ENCODE assay signal across 8 cellular contexts in the genomic region with DNA sequence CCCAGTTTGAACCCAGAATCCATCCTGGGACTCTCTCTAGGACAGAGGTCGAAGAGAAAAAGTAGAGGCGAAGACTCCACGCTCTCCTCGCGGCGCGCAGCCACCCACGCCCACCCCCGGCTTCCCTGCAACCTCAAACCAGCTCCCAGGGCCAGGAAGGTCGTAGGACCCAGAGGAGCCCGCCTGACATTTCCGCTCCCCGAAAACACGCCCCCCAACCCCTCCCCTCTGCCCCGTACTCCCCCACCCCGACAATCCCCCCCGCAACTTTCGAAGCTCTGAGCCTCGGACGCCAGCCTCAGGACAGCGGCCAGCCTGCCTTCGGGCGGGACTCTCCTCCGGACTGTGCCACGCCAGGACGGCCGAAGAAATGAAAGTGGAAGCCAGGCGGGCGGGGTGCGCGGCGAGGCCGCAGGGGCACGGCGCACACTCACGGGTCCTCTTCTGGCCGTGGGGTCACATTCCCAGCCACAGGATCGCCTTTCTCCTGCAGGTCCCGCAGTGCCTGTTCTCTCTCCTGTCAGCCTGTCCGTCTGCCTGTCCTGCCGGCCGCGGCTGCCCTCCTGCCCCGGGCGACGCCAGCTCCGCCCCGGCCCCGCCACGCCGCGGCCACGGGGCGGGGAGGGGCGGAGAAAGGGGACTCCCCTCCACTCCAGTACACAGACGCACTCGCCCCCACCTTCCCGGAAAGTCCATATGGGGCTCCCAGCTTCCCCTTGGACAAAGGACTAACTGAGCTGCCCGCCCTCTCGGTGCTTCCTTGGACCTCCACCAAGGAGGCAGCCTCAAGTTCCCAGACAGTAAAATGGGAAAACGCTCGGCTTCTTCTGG. TPM values are rescaled to one million over a fixed set of nuclear protein-coding genes. Genes with fewer than 3 reads are reported as not detected.
DNase-seq lines count a peak whose midpoint lies in the region; ATAC-seq and TF ChIP-seq lines count a peak whose summit lies in the region.

A gene (minus strand): TSS at position 535 of the 831 bp plus-strand sequence. CDS start 3,490 bp downstream, outside the sequence.

- POLR2A ChIA-PET in HEK293T (lab: Yijun Ruan, JAX) = interaction anchor here (9.4 kb wide), 1 partner anchor 11 kb away, joined by 101 read pairs; a partner anchor contains a TSS
- POLR2A ChIA-PET in activated CD8-positive, alpha-beta T cell treated with anti-CD3 and anti-CD28 coated beads, Interleukin-2, amount 10 ng/mL, durations not matched to agents 7 days and 5 days (lab: Charles Lee) = interaction anchor here (1.0 to 6.7 kb wide), 4 partner anchors 13 to 101 kb away, joined by 3 to 79 read pairs (median 6); a partner anchor contains a TSS

- no peak for TF ChIP-seq CTCF in GM12875 (IDR thresholded peaks at IDR 0.05; ENCODE audit: borderline replicate concordance, insufficient read depth, low read depth, low read length)

- no peaks in the 10 kb centered on the region for H3K9me3 Mint-ChIP-seq in activated CD8-positive, alpha-beta T cell treated with anti-CD3 and anti-CD28 coated beads, Interleukin-2, amount 10 ng/mL, durations not matched to agents 7 days and 5 days (ENCODE audit: insufficient read depth)

- DNase-seq in HEK293T (ENCODE audit: extremely low spot score) (peak; percentile 33), NCI-H2196 (lab: John Stamatoyannopoulos, UW; ENCODE audit: unreplicated experiment) (peak; percentile 42), medulla oblongata (ENCODE audit: extremely low spot score) (peak; percentile 84), NCI-H1048 (lab: John Stamatoyannopoulos, UW) (no peak)
- DNase-seq in activated CD8-positive, alpha-beta T cell treated with anti-CD3 and anti-CD28 coated beads, Interleukin-2, amount 10 ng/mL, durations not matched to agents 7 days and 5 days = peak; percentile 72
- peak; percentile 55 for DNase-seq in effector CD8-positive, alpha-beta T cell (lab: John Stamatoyannopoulos, UW)
- peak; percentile 59 for DNase-seq in stimulated activated CD8-positive, alpha-beta memory T cell treated with anti-CD3 and anti-CD28 coated beads, Interleukin-12 subunit alpha, Interleukin-12 subunit beta, amount 100 ng/mL, for 1 hour (ENCODE audit: low read depth)

- peak within 1 kb of the TSS; percentile 92 for H3K4me3 Mint-ChIP-seq in activated CD8-positive, alpha-beta T cell treated with anti-CD3 and anti-CD28 coated beads, Interleukin-2, amount 10 ng/mL, durations not matched to agents 7 days and 5 days

- peaks cover 68% of the 10 kb centered on the region for H3K4me1 Mint-ChIP-seq in activated CD8-positive, alpha-beta T cell treated with anti-CD3 and anti-CD28 coated beads, Interleukin-2, amount 10 ng/mL, durations not matched to agents 7 days and 5 days (ENCODE audit: low read depth)

- peaks cover 16% of the 10 kb centered on the region for H3K36me3 Mint-ChIP-seq in activated CD8-positive, alpha-beta T cell treated with anti-CD3 and anti-CD28 coated beads, Interleukin-2, amount 10 ng/mL, durations not matched to agents 7 days and 5 days (ENCODE audit: low read depth)

- H3K4me3 ChIP-seq in GM12875 (ENCODE audit: low read depth, low read length) = peak within 1 kb of the TSS; percentile 81

- ATAC-seq in activated CD8-positive, alpha-beta T cell treated with anti-CD3 and anti-CD28 coated beads, Interleukin-2, amount 10 ng/mL, durations not matched to agents 7 days and 5 days = peak; percentile 77

- no peaks in the 10 kb centered on the region for H3K27me3 Mint-ChIP-seq in activated CD8-positive, alpha-beta T cell treated with anti-CD3 and anti-CD28 coated beads, Interleukin-2, amount 10 ng/mL, durations not matched to agents 7 days and 5 days (ENCODE audit: low read depth)

- CTCF ChIA-PET in HEK293T (lab: Yijun Ruan, JAX) = interaction anchor here (1.2 kb wide), 1 partner anchor 108 kb away, joined by 3 read pairs; no protein-coding TSS in a partner anchor
- CTCF ChIA-PET in activated CD8-positive, alpha-beta T cell treated with anti-CD3 and anti-CD28 coated beads, Interleukin-2, amount 10 ng/mL, durations not matched to agents 7 days and 5 days (lab: Charles Lee) = interaction anchor here (0.9 to 2.8 kb wide), 8 partner anchors 9 to 108 kb away, joined by 3 to 19 read pairs (median 4); a partner anchor contains a TSS

- peak within 1 kb of the TSS; percentile 86 for H3K27ac Mint-ChIP-seq in activated CD8-positive, alpha-beta T cell treated with anti-CD3 and anti-CD28 coated beads, Interleukin-2, amount 10 ng/mL, durations not matched to agents 7 days and 5 days

TF ChIP-seq in HEK293T, 16 proteins besides CTCF, POLR2A, EP300 and RAD21:
- TF ChIP-seq L3MBTL2 (conservative IDR thresholded peaks at IDR 0.05) (peak; percentile 49), ELF4 (IDR thresholded peaks at IDR 0.05) (no peak)
TF ChIP-seq in HEK293T: peak in this region for 1.

RNA-seq across cellular contexts. Expression of the gene that starts here (rescaled TPM):
- 10 to 100 TPM; 20.1 to 20.9 TPM for total RNA-seq in activated CD8-positive, alpha-beta T cell treated with anti-CD3 and anti-CD28 coated beads, Interleukin-2, amount 10 ng/mL, durations not matched to agents 7 days and 5 days
